ENCODE assay signal across 9 cellular contexts in genomic region chr4:177596035-177596434, GRCh38.
DNase-seq lines count a peak whose midpoint lies in the region; ATAC-seq, FAIRE-seq and TF ChIP-seq lines count a peak whose summit lies in the region.
"Had no signal": no experiment of that assay in that cellular context is flagged by ENCODE, and none has a peak within 500 bp of the region (broad histone marks: within the 10 kb centered on the region; RNA-seq: fewer than 3 reads in every experiment).

No MANE protein-coding gene starts in this region.

- no peak overlapping the region for H3K4me3 ChIP-seq in uterus

- ATAC-seq in activated naive CD4-positive, alpha-beta T cell treated with anti-CD3 and anti-CD28 coated beads, Interleukin-2, amount 50 U/mL, for 72 hours = peak; percentile 100
- ATAC-seq in HG02840 (IDR thresholded peaks at IDR 0.05; ENCODE audit: low FRiP score, unreplicated experiment) (no peak), HG02610 (IDR thresholded peaks at IDR 0.05; ENCODE audit: unreplicated experiment) (no peak), HG03469 (IDR thresholded peaks at IDR 0.05; ENCODE audit: unreplicated experiment) (no peak)

- no peak overlapping the region for H3K27ac ChIP-seq in uterus
- H3K27ac ChIP-seq: parathyroid adenoma had no signal

- no peaks in the 10 kb centered on the region for H3K36me3 ChIP-seq in uterus

- no peaks in the 10 kb centered on the region for H3K27me3 ChIP-seq in uterus

- no peaks in the 10 kb centered on the region for H3K9me3 ChIP-seq in uterus

- DNase-seq in AG09319 (ENCODE audit: extremely low read depth, low read depth) (peak; percentile 8), HTR-8/SVneo (ENCODE audit: insufficient read length, low spot score) (peak; percentile 77), medulla oblongata (ENCODE audit: extremely low spot score) (peak; percentile 5), uterus (no peak)
- DNase-seq in activated naive CD4-positive, alpha-beta T cell treated with anti-CD3 and anti-CD28 coated beads, Interleukin-2, amount 50 U/mL, for 72 hours (ENCODE audit: low spot score in 2 of 2) = peak; percentile 46 to 56

- intact Hi-C loops in uterus (cut with DNase I; ENCODE audit: low total_unique reads) = no loop called here

- H3K27ac Mint-ChIP-seq in activated naive CD4-positive, alpha-beta T cell treated with anti-CD3 and anti-CD28 coated beads, Interleukin-2, amount 50 U/mL, for 72 hours = no peak overlapping the region

- TF ChIP-seq POLR2A in uterus (IDR thresholded peaks at IDR 0.05) = no peak

- H3K36me3 Mint-ChIP-seq in activated naive CD4-positive, alpha-beta T cell treated with anti-CD3 and anti-CD28 coated beads, Interleukin-2, amount 50 U/mL, for 72 hours = no peaks in the 10 kb centered on the region

- peak; percentile 89 for FAIRE-seq in HTR-8/SVneo (lab: Jason Lieb, UNC)

- TF ChIP-seq CTCF in AG09319 (IDR thresholded peaks at IDR 0.05; ENCODE audit: low read depth, low read length) = no peak
- TF ChIP-seq CTCF in uterus (IDR thresholded peaks at IDR 0.05) = no peak

- H3K9me3 Mint-ChIP-seq in activated naive CD4-positive, alpha-beta T cell treated with anti-CD3 and anti-CD28 coated beads, Interleukin-2, amount 50 U/mL, for 72 hours = peaks cover 0 to 7% of the 10 kb centered on the region in 2 donors

- no peaks in the 10 kb centered on the region for H3K4me1 ChIP-seq in uterus
- H3K4me1 ChIP-seq: parathyroid adenoma had no signal

Comparison
In these comparisons a context has a peak if more than half of its experiments do, and no peak if none do; other contexts are left out.
1. DNase-seq: peak in AG09319 (single experiment), HTR-8/SVneo (single experiment), activated naive CD4-positive, alpha-beta T cell treated with anti-CD3 and anti-CD28 coated beads, Interleukin-2, amount 50 U/mL, for 72 hours (2 of 2) and medulla oblongata (single experiment); none in uterus (0 of 2).
2. ATAC-seq: peak in activated naive CD4-positive, alpha-beta T cell treated with anti-CD3 and anti-CD28 coated beads, Interleukin-2, amount 50 U/mL, for 72 hours (2 of 2); none in HG02840 (single experiment), HG02610 (single experiment) and HG03469 (single experiment).